ENCODE assay signal across 8 cellular contexts in genomic region chr6:43770417-43771209, GRCh38. TPM values are rescaled to one million over a fixed set of nuclear protein-coding genes. Genes with fewer than 3 reads are reported as not detected.
DNase-seq lines count a peak whose midpoint lies in the region; ATAC-seq and TF ChIP-seq lines count a peak whose summit lies in the region.

No MANE protein-coding gene starts in this region.

- H3K27ac ChIP-seq in DOHH2 (ENCODE audit: low read depth, low read length): peak overlapping the region; percentile 62
- H3K27ac ChIP-seq in HUES48 (ENCODE audit: low read depth, low read length): peak overlapping the region; percentile 39
- H3K27ac ChIP-seq in body of pancreas: peak overlapping the region; percentile 95 to 99 (median 98)
- H3K27ac ChIP-seq in iPS DF 6.9 (ENCODE audit: low read length): no peak overlapping the region

- peak; percentile 83 for DNase-seq in SKM-1 treated with dmso at 0.1 percent for 144 hours (lab: John Stamatoyannopoulos, UW; ENCODE audit: unreplicated experiment)
- peak; percentile 68 to 84 (median 75) for DNase-seq in body of pancreas
- DNase-seq in iPS DF 6.9 (ENCODE audit: low read depth, low spot score): no peak
- DNase-seq in sciatic nerve (ENCODE audit: low spot score): peak; percentile 84

- peaks cover 2% of the 10 kb centered on the region; the same call in 1 of the 2 replicates for H3F3A ChIP-seq in DOHH2 (ENCODE audit: control insufficient read depth, insufficient read depth)

- TF ChIP-seq POLR2A in body of pancreas (IDR thresholded peaks at IDR 0.05): peak; percentile 12 to 89 (median 68)

- ATAC-seq in body of pancreas: peak; percentile 31
- peak; percentile 5 for ATAC-seq in sciatic nerve
- ATAC-seq in HG02981 (IDR thresholded peaks at IDR 0.05; ENCODE audit: unreplicated experiment): no peak
- ATAC-seq in GM21423 (IDR thresholded peaks at IDR 0.05; ENCODE audit: unreplicated experiment): no peak

- H3K4me3 ChIP-seq in DOHH2 (ENCODE audit: low read length): peak overlapping the region; percentile 91
- H3K4me3 ChIP-seq in HUES48 (ENCODE audit: low read depth, low read length): peak overlapping the region; percentile 87
- peak overlapping the region; percentile 75 to 80 for H3K4me3 ChIP-seq in body of pancreas
- H3K4me3 ChIP-seq in iPS DF 6.9 (ENCODE audit: low read length): peak overlapping the region; percentile 97

- TF ChIP-seq CTCF in DOHH2 (IDR thresholded peaks at IDR 0.05; ENCODE audit: low read depth, low read length, poor library complexity, severe bottlenecking) (no peak), body of pancreas (IDR thresholded peaks at IDR 0.05) (no peak)

- peaks cover 56% of the 10 kb centered on the region for H3K79me2 ChIP-seq in DOHH2 (ENCODE audit: control insufficient read depth, low read length)

- H3K9me3 ChIP-seq in DOHH2 (ENCODE audit: control insufficient read depth, insufficient read depth, low read length): no peaks in the 10 kb centered on the region
- H3K9me3 ChIP-seq in HUES48 (ENCODE audit: control insufficient read depth, insufficient read depth, low read length): no peaks in the 10 kb centered on the region
- H3K9me3 ChIP-seq in body of pancreas: no peaks in the 10 kb centered on the region
- H3K9me3 ChIP-seq in iPS DF 6.9 (ENCODE audit: control insufficient read depth, insufficient read depth, low read length): no peaks in the 10 kb centered on the region

- intact Hi-C loops in body of pancreas (cut with DNase I) (no loop called here), sciatic nerve (cut with DNase I) (loop anchor here (5.0 kb wide), 2 partner anchors 103 to 1772 kb away; no protein-coding TSS in a partner anchor)

- H3K4me2 ChIP-seq in DOHH2 (ENCODE audit: low read length): peak overlapping the region; percentile 96

- H4K20me1 ChIP-seq in DOHH2 (ENCODE audit: control insufficient read depth, insufficient read depth, low read depth, low read length): peaks cover 19% of the 10 kb centered on the region; the same call in 1 of the 2 replicates

- H3K27me3 ChIP-seq in DOHH2 (ENCODE audit: control insufficient read depth, low read length) (peaks cover 4% of the 10 kb centered on the region), HUES48 (ENCODE audit: control insufficient read depth, insufficient read depth, low read length) (0 out of 2 replicates have a peak, but pooled peaks cover 2% of the 10 kb centered on the region), body of pancreas (no peaks in the 10 kb centered on the region), iPS DF 6.9 (ENCODE audit: control insufficient read depth, insufficient read depth, low read length) (no peaks in the 10 kb centered on the region)

- WGBS in body of pancreas, 2 donors: 0 to 1% methylated on average over 20 to 69 of the region's 84 CpGs
- WGBS in iPS DF 6.9 (ENCODE audit: insufficient coverage, insufficient read length): no CpG with 5 or more reads among the region's 84 CpGs

- H3K4me1 ChIP-seq in DOHH2 (ENCODE audit: control insufficient read depth, low read length): peaks cover 43% of the 10 kb centered on the region
- peaks cover 51% of the 10 kb centered on the region for H3K4me1 ChIP-seq in HUES48 (ENCODE audit: control insufficient read depth, insufficient read depth, low read length)
- peaks cover 67% of the 10 kb centered on the region for H3K4me1 ChIP-seq in body of pancreas
- H3K4me1 ChIP-seq in iPS DF 6.9 (ENCODE audit: control insufficient read depth, insufficient read depth, low read length): peaks cover 13% of the 10 kb centered on the region; the same call in 1 of the 2 replicates

- H3K36me3 ChIP-seq in DOHH2 (ENCODE audit: control insufficient read depth, low read length) (peaks cover 44% of the 10 kb centered on the region), HUES48 (ENCODE audit: control insufficient read depth, insufficient read depth, low read length) (0 out of 2 replicates have a peak, but pooled peaks cover 3% of the 10 kb centered on the region), body of pancreas (replicated peaks in 1 of 2; ENCODE audit: insufficient read depth in 1 of 2, low read depth in 2 of 2) (no peaks in the 10 kb centered on the region), iPS DF 6.9 (ENCODE audit: control insufficient read depth, insufficient read depth, low read length) (no peaks in the 10 kb centered on the region; the same call in 1 of the 2 replicates)

- no peaks in the 10 kb centered on the region for H3K9me2 ChIP-seq in DOHH2 (replicated peaks; ENCODE audit: control insufficient read depth, low read length)

- peak overlapping the region; percentile 75; the same call in 1 of the 2 replicates for H3K9ac ChIP-seq in HUES48 (ENCODE audit: low read depth, low read length)

RNA-seq across cellular contexts. Expression of gene VEGFA, which starts 0.6 kb away (rescaled TPM):
- total RNA-seq in body of pancreas (100 to 1,000 TPM in 1 of 2 donors, 10 to 100 TPM in 1; 84.8 to 272 TPM), sciatic nerve (155 TPM)

Comparison
In these comparisons a context has a peak if more than half of its experiments do, and no peak if none do; other contexts are left out.
1. ATAC-seq: peak in body of pancreas (single experiment) and sciatic nerve (single experiment); none in HG02981 (single experiment) and GM21423 (single experiment).
2. Peak in every context shown above with its lines, with median percentiles within 50 percentile points of each other: H3K4me3 ChIP-seq.